ENCODE assay signal across 1 cellular context in genomic region chr10:70404906-70405824, GRCh38.
TF ChIP-seq lines count a peak whose summit lies in the region.

No MANE protein-coding gene starts in this region.

TF ChIP-seq in K562, 482 proteins besides CTCF, POLR2A, EP300 and RAD21 (continued from another document and continues in another):
- TF ChIP-seq ZNF398 (CRISPR knock-in tag; IDR thresholded peaks at IDR 0.05) (no peak), CXXC5 (CRISPR knock-in tag; IDR thresholded peaks at IDR 0.05) (peak; percentile 32; the same call in 1 of the 2 replicates), MTA1 (IDR thresholded peaks at IDR 0.05; ENCODE audit: borderline replicate concordance) (no peak), SUPT5H (IDR thresholded peaks at IDR 0.05) (no peak), SMAD4 (CRISPR knock-in tag; conservative IDR thresholded peaks at IDR 0.05) (no peak), MYC (IDR thresholded peaks at IDR 0.05; ENCODE audit: low read depth, low read length) (no peak; the same call in 1 of the 2 replicates), MYC (CRISPR knock-in tag; IDR thresholded peaks at IDR 0.05; ENCODE audit: borderline replicate concordance, low read depth) (0 out of 2 replicates have a peak, but pooled peaks have one; percentile 13), CEBPB (tag; IDR thresholded peaks at IDR 0.05) (peak; percentile 100), ZC3H11A (IDR thresholded peaks at IDR 0.05; ENCODE audit: low read depth, low read length) (no peak), U2AF2 (optimal IDR thresholded peaks at IDR 0.05; ENCODE audit: low read depth, low read length) (no peak), HDGF (IDR thresholded peaks at IDR 0.05) (no peak), SPI1 (IDR thresholded peaks at IDR 0.05; ENCODE audit: borderline replicate concordance, low read depth, low read length) (no peak), FOXJ2 (tag; IDR thresholded peaks at IDR 0.05) (no peak), ZNF384 (IDR thresholded peaks at IDR 0.05; ENCODE audit: low read depth, low read length) (no peak), ZNF589 (CRISPR knock-in tag; IDR thresholded peaks at IDR 0.05; ENCODE audit: low read depth) (no peak), HIVEP1 (CRISPR knock-in tag; IDR thresholded peaks at IDR 0.05) (no peak), ETV6 (IDR thresholded peaks at IDR 0.05; ENCODE audit: borderline replicate concordance in 1 of 2, low read depth in 2 of 2, low read length in 1 of 2) (no peak), ETV6 (CRISPR knock-in tag; IDR thresholded peaks at IDR 0.05; ENCODE audit: borderline replicate concordance) (no peak), MAZ (CRISPR knock-in tag; conservative IDR thresholded peaks at IDR 0.05 in 1 of 2, IDR thresholded peaks at IDR 0.05 in 1 of 2) (no peak; a peak in 1 of 4 replicates), CREBBP (IDR thresholded peaks at IDR 0.05; ENCODE audit: low read depth, low read length) (no peak), NRF1 (conservative IDR thresholded peaks at IDR 0.05 in 1 of 2, IDR thresholded peaks at IDR 0.05 in 1 of 2) (peak in 1 of 2 experiments; percentile 14; a peak in 1 of 4 replicates), ZNF766 (CRISPR knock-in tag; conservative IDR thresholded peaks at IDR 0.05) (no peak), SIRT6 (IDR thresholded peaks at IDR 0.05; ENCODE audit: low read depth, low read length) (no peak), DNMT1 (IDR thresholded peaks at IDR 0.05) (no peak), CLOCK (CRISPR knock-in tag; IDR thresholded peaks at IDR 0.05; ENCODE audit: borderline replicate concordance) (no peak), ARHGAP35 (IDR thresholded peaks at IDR 0.05; ENCODE audit: partially characterized antibody) (no peak), AFF1 (IDR thresholded peaks at IDR 0.05; ENCODE audit: low read depth in 1 of 2, partially characterized antibody in 2 of 2) (peak in 1 of 2 experiments; percentile 16), ZNF707 (CRISPR knock-in tag; conservative IDR thresholded peaks at IDR 0.05) (no peak), TCF3 (CRISPR knock-in tag; IDR thresholded peaks at IDR 0.05) (0 out of 2 replicates have a peak, but pooled peaks have one; percentile 24), CBFA2T2 (conservative IDR thresholded peaks at IDR 0.05) (no peak), BRD4 (IDR thresholded peaks at IDR 0.05) (no peak), TAF7 (tag; IDR thresholded peaks at IDR 0.05) (no peak), HDAC8 (tag; IDR thresholded peaks at IDR 0.05) (no peak), ZNF174 (CRISPR knock-in tag; IDR thresholded peaks at IDR 0.05) (no peak), MGA (IDR thresholded peaks at IDR 0.05) (no peak), KLF10 (CRISPR knock-in tag; IDR thresholded peaks at IDR 0.05) (no peak), MLX (CRISPR knock-in tag; conservative IDR thresholded peaks at IDR 0.05) (no peak), SRSF7 (optimal IDR thresholded peaks at IDR 0.05; ENCODE audit: low read depth, low read length) (no peak), PHB2 (IDR thresholded peaks at IDR 0.05; ENCODE audit: low read depth) (no peak), ZNF124 (CRISPR knock-in tag; IDR thresholded peaks at IDR 0.05) (no peak), ZFPM2 (CRISPR knock-in tag; IDR thresholded peaks at IDR 0.05) (no peak), PRMT5 (CRISPR knock-in tag; IDR thresholded peaks at IDR 0.05) (no peak), ZBED1 (IDR thresholded peaks at IDR 0.05) (no peak), ZNF395 (CRISPR knock-in tag; IDR thresholded peaks at IDR 0.05) (no peak), L3MBTL2 (IDR thresholded peaks at IDR 0.05) (peak; percentile 45; the same call in 1 of the 2 replicates), CBFB (CRISPR knock-in tag; IDR thresholded peaks at IDR 0.05) (no peak), KDM1A (IDR thresholded peaks at IDR 0.05) (peak in 1 of 2 experiments; percentile 10; a peak in 1 of 4 replicates)
